ENCODE assay signal across 8 cellular contexts in genomic region chr21:34545079-34545884, GRCh38. TPM values are rescaled to one million over a fixed set of nuclear protein-coding genes. Genes with fewer than 3 reads are reported as not detected.
DNase-seq lines count a peak whose midpoint lies in the region; ATAC-seq lines count a peak whose summit lies in the region.

No MANE protein-coding gene starts in this region.

- peak; percentile 90 for ATAC-seq in GM19372 (IDR thresholded peaks at IDR 0.05; ENCODE audit: low read depth, unreplicated experiment)
- ATAC-seq in HG03378 (IDR thresholded peaks at IDR 0.05; ENCODE audit: unreplicated experiment): peak; percentile 90

- DNase-seq in CMK (ENCODE audit: low read depth): peak; percentile 25
- DNase-seq in SW480 (ENCODE audit: low spot score): peak; percentile 88
- peak; percentile 83 for DNase-seq in fibroblast of the conjunctiva (ENCODE audit: low read depth)
- peak; percentile 11 for DNase-seq in occipital lobe (lab: John Stamatoyannopoulos, UW)
- no peak for DNase-seq in central memory CD4-positive, alpha-beta T cell
- DNase-seq in DMS 273 treated with DMSO at 0.1 percent for 48 hours (lab: John Stamatoyannopoulos, UW): no peak

RNA-seq across cellular contexts. Expression of gene KCNE1, which starts 33.3 kb away (rescaled TPM):
- 0.16 TPM for total RNA-seq in occipital lobe

Comparison
In these comparisons a context has a peak if more than half of its experiments do, and no peak if none do; other contexts are left out.
1. DNase-seq: peak in CMK (single experiment), SW480 (single experiment), fibroblast of the conjunctiva (single experiment) and occipital lobe (single experiment); none in central memory CD4-positive, alpha-beta T cell (single experiment) and DMS 273 treated with DMSO at 0.1 percent for 48 hours (single experiment).